In the genomic region with DNA sequence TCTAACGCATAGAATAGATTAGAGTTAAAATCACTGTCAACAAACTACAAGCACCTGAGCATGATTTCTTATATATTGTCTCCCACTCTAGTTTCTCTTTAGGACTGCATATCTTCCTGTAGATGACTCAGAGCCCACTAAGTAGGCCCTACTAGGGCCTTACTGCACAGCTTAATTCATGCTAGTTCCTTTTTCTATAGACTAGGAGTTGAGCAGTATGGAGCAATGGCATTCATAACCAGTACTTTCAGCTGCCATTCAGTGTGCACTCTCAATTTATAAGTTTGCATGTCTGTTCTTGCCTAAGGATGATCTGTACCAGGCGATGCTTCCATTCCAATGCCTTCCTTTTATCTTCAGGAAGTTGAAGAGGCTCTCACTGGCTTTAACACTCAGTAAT, we compare ENCODE assay signal across 20 cellular contexts.
DNase-seq lines count a peak whose midpoint lies in the region; ATAC-seq, FAIRE-seq and TF ChIP-seq lines count a peak whose summit lies in the region.
"Had no signal": no experiment of that assay in that cellular context is flagged by ENCODE, and none has a peak within 500 bp of the region (broad histone marks: within the 10 kb centered on the region; RNA-seq: fewer than 3 reads in every experiment).

No MANE protein-coding gene starts in this region.

- H3K9me3 Mint-ChIP-seq in activated naive CD4-positive, alpha-beta T cell treated with anti-CD3 and anti-CD28 coated beads, Interleukin-2, amount 10 ng/mL, durations not matched to agents 7 days and 5 days: no peaks in the 10 kb centered on the region
- H3K9me3 Mint-ChIP-seq: activated T-helper 17 cell treated with anti-CD3 and anti-CD28 coated beads, Interleukin-2, amount 50 U/mL, for 72 hours; naive B cell had no signal

- H3K9me3 ChIP-seq in small intestine (ENCODE audit: control insufficient read depth, low read depth): no peaks in the 10 kb centered on the region
- H3K9me3 ChIP-seq: adrenal gland, SK-N-SH, suprapubic skin had no signal

- TF ChIP-seq CTCF in RWPE1 (conservative IDR thresholded peaks at IDR 0.05; ENCODE audit: low read depth): no peak

- peak; percentile 70 to 75 for DNase-seq in Kasumi-1 (lab: John Stamatoyannopoulos, UW)
- peak; percentile 28 for DNase-seq in RWPE1 (ENCODE audit: low spot score)
- DNase-seq in activated naive CD4-positive, alpha-beta T cell treated with anti-CD3 and anti-CD28 coated beads, Interleukin-2, amount 10 ng/mL, durations not matched to agents 7 days and 5 days: no peak
- no peak for DNase-seq in small intestine
- DNase-seq: activated CD4-positive, CD25-positive, alpha-beta regulatory T cell treated with anti-CD3 and anti-CD28 coated beads, Interleukin-2, amount 50 U/mL, for 72 hours; adrenal gland; EL; naive B cell; NCI-H510A treated with DMSO at 0.1 percent for 48 hours; SK-N-SH; stimulated activated CD4-positive, alpha-beta T cell treated with anti-CD3 and anti-CD28 coated beads, Interleukin-4, amount 100 ng/mL, for 4 hours; T1000 had no signal

- peaks cover 0 to 5% of the 10 kb centered on the region in 2 donors for H3K36me3 ChIP-seq in small intestine (ENCODE audit: control insufficient read depth in 2 of 2, insufficient read depth in 2 of 2, low read length in 2 of 2)
- H3K36me3 ChIP-seq: adrenal gland had no signal

- peaks cover 2% of the 10 kb centered on the region for H3K36me3 Mint-ChIP-seq in activated naive CD4-positive, alpha-beta T cell treated with anti-CD3 and anti-CD28 coated beads, Interleukin-2, amount 10 ng/mL, durations not matched to agents 7 days and 5 days

- H3K4me3 Mint-ChIP-seq in activated naive CD4-positive, alpha-beta T cell treated with anti-CD3 and anti-CD28 coated beads, Interleukin-2, amount 10 ng/mL, durations not matched to agents 7 days and 5 days: no peak overlapping the region
- H3K4me3 Mint-ChIP-seq: activated T-helper 17 cell treated with anti-CD3 and anti-CD28 coated beads, Interleukin-2, amount 50 U/mL, for 72 hours; naive B cell had no signal

- POLR2A ChIA-PET in RWPE1 (lab: Yijun Ruan, JAX; ENCODE audit: low non-redundant PET): no interaction called here

- H3K27ac ChIP-seq in RWPE1 (no peak overlapping the region), small intestine (ENCODE audit: low read depth in 1 of 2, low read length in 1 of 2) (no peak overlapping the region)
- H3K27ac ChIP-seq: adrenal gland, parathyroid adenoma, suprapubic skin had no signal

- H3K4me1 Mint-ChIP-seq in activated naive CD4-positive, alpha-beta T cell treated with anti-CD3 and anti-CD28 coated beads, Interleukin-2, amount 10 ng/mL, durations not matched to agents 7 days and 5 days: no peaks in the 10 kb centered on the region
- H3K4me1 Mint-ChIP-seq: activated T-helper 17 cell treated with anti-CD3 and anti-CD28 coated beads, Interleukin-2, amount 50 U/mL, for 72 hours had no signal

- H3K4me3 ChIP-seq in small intestine (ENCODE audit: low read depth in 1 of 2, low read length in 2 of 2): no peak overlapping the region
- H3K4me3 ChIP-seq: adrenal gland, suprapubic skin had no signal

- H3K4me1 ChIP-seq in small intestine (ENCODE audit: control insufficient read depth in 2 of 2, insufficient read depth in 1 of 2, low read depth in 1 of 2, low read length in 1 of 2): no peaks in the 10 kb centered on the region
- H3K4me1 ChIP-seq: adrenal gland, parathyroid adenoma, suprapubic skin had no signal

- CTCF ChIA-PET in RWPE1 (lab: Yijun Ruan, JAX): no interaction called here
- CTCF ChIA-PET in activated naive CD4-positive, alpha-beta T cell treated with anti-CD3 and anti-CD28 coated beads, Interleukin-2, amount 10 ng/mL, durations not matched to agents 7 days and 5 days (lab: Charles Lee): no interaction called here

- ATAC-seq in HG02798 (IDR thresholded peaks at IDR 0.05; ENCODE audit: poor library complexity, unreplicated experiment) (peak; percentile 48), esophagus mucosa (peak; percentile 98), GM21717 (IDR thresholded peaks at IDR 0.05; ENCODE audit: unreplicated experiment) (no peak), GM19452 (IDR thresholded peaks at IDR 0.05; ENCODE audit: unreplicated experiment) (no peak)
- ATAC-seq: activated T-helper 17 cell treated with anti-CD3 and anti-CD28 coated beads, Interleukin-2, amount 50 U/mL, for 72 hours; PC-3 had no signal

- 49 to 69% (median 52%) methylated on average over 2 of the region's 2 CpGs for WGBS in small intestine, 3 donors

- H3K27ac Mint-ChIP-seq in activated naive CD4-positive, alpha-beta T cell treated with anti-CD3 and anti-CD28 coated beads, Interleukin-2, amount 10 ng/mL, durations not matched to agents 7 days and 5 days: no peak overlapping the region
- H3K27ac Mint-ChIP-seq: activated T-helper 17 cell treated with anti-CD3 and anti-CD28 coated beads, Interleukin-2, amount 50 U/mL, for 72 hours; naive B cell had no signal

- H3K27me3 Mint-ChIP-seq in activated naive CD4-positive, alpha-beta T cell treated with anti-CD3 and anti-CD28 coated beads, Interleukin-2, amount 10 ng/mL, durations not matched to agents 7 days and 5 days: no peaks in the 10 kb centered on the region
- H3K27me3 Mint-ChIP-seq: activated T-helper 17 cell treated with anti-CD3 and anti-CD28 coated beads, Interleukin-2, amount 50 U/mL, for 72 hours; naive B cell had no signal

- FAIRE-seq in small intestine (lab: Jason Lieb, UNC): no peak

- H3K27me3 ChIP-seq in small intestine (ENCODE audit: control insufficient read depth in 2 of 2, insufficient read depth in 2 of 2, low read length in 2 of 2): no peaks in the 10 kb centered on the region
- H3K27me3 ChIP-seq: adrenal gland, suprapubic skin had no signal

Comparison
In these comparisons a context has a peak if more than half of its experiments do, and no peak if none do; other contexts are left out.
1. ATAC-seq: peak in HG02798 (single experiment) and esophagus mucosa (single experiment); none in GM21717 (single experiment) and GM19452 (single experiment).
2. DNase-seq: peak in Kasumi-1 (2 of 2) and RWPE1 (single experiment); none in activated naive CD4-positive, alpha-beta T cell treated with anti-CD3 and anti-CD28 coated beads, Interleukin-2, amount 10 ng/mL, durations not matched to agents 7 days and 5 days (single experiment) and small intestine (single experiment).